In the genomic region with DNA sequence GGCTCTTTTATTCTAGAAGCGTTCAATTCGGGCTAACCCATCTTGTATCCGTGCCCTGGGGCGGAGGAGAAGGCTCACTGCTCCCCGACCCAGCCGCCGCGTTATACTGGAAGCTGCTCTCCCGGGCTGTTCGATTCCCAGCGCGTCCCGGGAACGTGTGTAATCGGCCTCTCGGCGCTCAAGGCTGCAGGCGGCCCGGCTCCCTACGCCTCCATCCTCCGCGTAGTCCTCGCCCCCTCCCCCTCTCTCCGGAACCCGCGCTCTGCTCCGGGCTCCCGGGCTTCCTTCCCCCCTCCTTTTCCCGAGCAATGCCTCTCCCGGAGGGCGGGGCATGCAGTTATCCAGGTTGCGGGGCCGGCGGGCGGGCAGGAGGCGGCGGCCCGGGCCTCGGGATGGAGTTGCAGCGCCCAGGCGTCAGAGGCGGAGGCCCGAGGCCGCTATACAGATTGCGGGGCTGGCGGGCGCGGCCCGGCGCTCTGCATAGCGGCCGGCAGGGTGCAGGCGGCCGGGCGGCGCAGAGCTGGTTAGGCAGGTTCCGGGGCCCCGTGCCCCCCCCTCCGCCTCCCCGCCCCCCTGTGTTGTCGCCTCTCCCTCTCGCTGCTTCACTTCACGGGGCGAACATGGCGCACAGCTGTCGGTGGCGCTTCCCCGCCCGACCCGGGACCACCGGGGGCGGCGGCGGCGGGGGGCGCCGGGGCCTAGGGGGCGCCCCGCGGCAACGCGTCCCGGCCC, we compare ENCODE assay signal across 8 cellular contexts. TPM values are rescaled to one million over a fixed set of nuclear protein-coding genes. Genes with fewer than 3 reads are reported as not detected.
DNase-seq lines count a peak whose midpoint lies in the region; ATAC-seq and TF ChIP-seq lines count a peak whose summit lies in the region.

A gene (plus strand): TSS at position 600 of the 732 bp plus-strand sequence. CDS start 21 bp downstream, at position 621.

- peaks cover 11% of the 10 kb centered on the region for H4K20me1 ChIP-seq in KMS-11 (ENCODE audit: insufficient read depth)

- DNase-seq in DMS153 (lab: John Stamatoyannopoulos, UW) (peak; percentile 98), Panc1 (ENCODE audit: low read depth, low spot score) (peak; percentile 69)
- peak; percentile 91 for DNase-seq in activated T-cell treated with anti-CD3 and anti-CD28 coated beads, Interleukin-2, amount 50 U/mL, for 4 hours
- DNase-seq in stimulated activated CD8-positive, alpha-beta memory T cell treated with anti-CD3 and anti-CD28 coated beads, Interleukin-7, amount 100 ng/mL, for 24 hours (ENCODE audit: low read depth): peak; percentile 88

- H3K27me3 Mint-ChIP-seq in activated T-cell treated with anti-CD3 and anti-CD28 coated beads, Interleukin-2, amount 50 U/mL, for 4 hours (ENCODE audit: low read depth): no peaks in the 10 kb centered on the region

- peak within 1 kb of the TSS; percentile 90 for H3K4me2 ChIP-seq in KMS-11

- peak within 1 kb of the TSS; percentile 61 for H3K27ac ChIP-seq in KMS-11
- H3K27ac ChIP-seq in Panc1 (ENCODE audit: low read length): peak within 1 kb of the TSS; percentile 96
- peak within 1 kb of the TSS; percentile 83 for H3K27ac ChIP-seq in muscle layer of duodenum (ENCODE audit: low read length)

- in situ Hi-C loops in Panc1 (cut with HindIII; ENCODE audit: low pct_unique_long_range_greater_than_20kb, low sequenced_read_pairs): no loop called here

- H3K4me1 ChIP-seq in KMS-11 (ENCODE audit: low read depth, poor library complexity, severe bottlenecking) (peaks cover 26% of the 10 kb centered on the region), Panc1 (ENCODE audit: control insufficient read depth, insufficient read depth, low read length) (peaks cover 37% of the 10 kb centered on the region), muscle layer of duodenum (ENCODE audit: control insufficient read depth in 1 of 2, insufficient read depth in 2 of 2, low read length in 2 of 2) (peaks cover 4 to 35% of the 10 kb centered on the region in 2 donors)

- H3K4me3 ChIP-seq in KMS-11 (IDR thresholded peaks at IDR 0.05; ENCODE audit: insufficient read depth, low read depth, low read length) (no peak within 1 kb of the TSS), Panc1 (ENCODE audit: low read depth in 2 of 2, low read length in 2 of 2) (peak within 1 kb of the TSS; percentile 84 to 95), muscle layer of duodenum (ENCODE audit: low read depth in 1 of 2, low read length in 2 of 2) (peak within 1 kb of the TSS; percentile 84 to 94)

- ATAC-seq in GM21737 (IDR thresholded peaks at IDR 0.05; ENCODE audit: unreplicated experiment): peak; percentile 56
- ATAC-seq in Panc1: peak; percentile 76
- ATAC-seq in activated T-cell treated with anti-CD3 and anti-CD28 coated beads, Interleukin-2, amount 50 U/mL, for 4 hours: peak; percentile 46 to 47
- ATAC-seq in esophagus mucosa: peak; percentile 99

- H3K79me2 ChIP-seq in KMS-11 (ENCODE audit: insufficient read depth, low read depth): peaks cover 43% of the 10 kb centered on the region

- CTCF ChIA-PET in Panc1 (lab: Charles Lee): no interaction called here

- no TSS peak for BruUV-seq in Panc1 (replicated peaks; lab: Mats Ljungman, UMichigan)

- no peaks in the 10 kb centered on the region for H3K36me3 ChIP-seq in KMS-11 (ENCODE audit: insufficient read depth)
- peaks cover 8% of the 10 kb centered on the region; the same call in 1 of the 2 replicates for H3K36me3 ChIP-seq in Panc1 (ENCODE audit: control insufficient read depth, insufficient read depth, low read length)
- no peaks in the 10 kb centered on the region for H3K36me3 ChIP-seq in muscle layer of duodenum (ENCODE audit: control insufficient read depth in 1 of 2, insufficient read depth in 2 of 2, low read length in 2 of 2)

- H3K27me3 ChIP-seq in KMS-11 (ENCODE audit: insufficient read depth, low read depth): no peaks in the 10 kb centered on the region
- no peaks in the 10 kb centered on the region for H3K27me3 ChIP-seq in Panc1 (ENCODE audit: control insufficient read depth, insufficient read depth, low read length)
- no peaks in the 10 kb centered on the region for H3K27me3 ChIP-seq in muscle layer of duodenum (ENCODE audit: low read depth, low read length)

- intact Hi-C loops in Panc1 (cut with micrococcal nuclease; ENCODE audit: unreplicated experiment): no loop called here

- H3K9ac ChIP-seq in KMS-11: peak within 1 kb of the TSS; percentile 56; the same call in 1 of the 2 replicates

- POLR2A ChIA-PET in Panc1 (lab: Charles Lee): interaction anchor here (0.6 to 1.0 kb wide), 4 partner anchors 11 to 39 kb away, joined by 3 to 6 read pairs (median 5); no protein-coding TSS in a partner anchor

- H3K4me3 Mint-ChIP-seq in activated T-cell treated with anti-CD3 and anti-CD28 coated beads, Interleukin-2, amount 50 U/mL, for 4 hours: peak within 1 kb of the TSS; percentile 96

- peak within 1 kb of the TSS; percentile 84 for H2AFZ ChIP-seq in KMS-11 (ENCODE audit: low read depth)

- TF ChIP-seq CTCF in KMS-11 (conservative IDR thresholded peaks at IDR 0.05; ENCODE audit: low read depth, low read length) (no peak), Panc1 (IDR thresholded peaks at IDR 0.05) (no peak)

- peaks cover 32% of the 10 kb centered on the region for H3K4me1 Mint-ChIP-seq in activated T-cell treated with anti-CD3 and anti-CD28 coated beads, Interleukin-2, amount 50 U/mL, for 4 hours (ENCODE audit: low read depth)

- H3K9me3 Mint-ChIP-seq in activated T-cell treated with anti-CD3 and anti-CD28 coated beads, Interleukin-2, amount 50 U/mL, for 4 hours: no peaks in the 10 kb centered on the region

- H3K36me3 Mint-ChIP-seq in activated T-cell treated with anti-CD3 and anti-CD28 coated beads, Interleukin-2, amount 50 U/mL, for 4 hours (ENCODE audit: insufficient read depth): peaks cover 4% of the 10 kb centered on the region

- no peaks in the 10 kb centered on the region for H3K9me3 ChIP-seq in Panc1 (ENCODE audit: control insufficient read depth, insufficient read depth, low read depth, low read length)
- H3K9me3 ChIP-seq in muscle layer of duodenum (ENCODE audit: control insufficient read depth in 1 of 2, low read length in 2 of 2): no peaks in the 10 kb centered on the region

RNA-seq across cellular contexts. Expression of the gene that starts here (rescaled TPM):
- total RNA-seq in Panc1 (2021; ENCODE audit: unreplicated experiment) (139 TPM), esophagus mucosa (25.6 TPM)
- 74.2 TPM for polyA plus RNA-seq in Panc1 (2012; ENCODE audit: insufficient read length)
- total RNA-seq in activated T-cell treated with anti-CD3 and anti-CD28 coated beads, Interleukin-2, amount 50 U/mL, for 4 hours: 10 to 100 TPM; 42.5 to 54.8 (median 44.1) TPM

Comparison
In these comparisons a context has a peak if more than half of its experiments do, and no peak if none do; other contexts are left out.
1. ATAC-seq: peak in every context shown above with its lines; median percentile 99 in esophagus mucosa; 76 in Panc1; 56 in GM21737; 46 in activated T-cell treated with anti-CD3 and anti-CD28 coated beads, Interleukin-2, amount 50 U/mL, for 4 hours.